In the genomic region with DNA sequence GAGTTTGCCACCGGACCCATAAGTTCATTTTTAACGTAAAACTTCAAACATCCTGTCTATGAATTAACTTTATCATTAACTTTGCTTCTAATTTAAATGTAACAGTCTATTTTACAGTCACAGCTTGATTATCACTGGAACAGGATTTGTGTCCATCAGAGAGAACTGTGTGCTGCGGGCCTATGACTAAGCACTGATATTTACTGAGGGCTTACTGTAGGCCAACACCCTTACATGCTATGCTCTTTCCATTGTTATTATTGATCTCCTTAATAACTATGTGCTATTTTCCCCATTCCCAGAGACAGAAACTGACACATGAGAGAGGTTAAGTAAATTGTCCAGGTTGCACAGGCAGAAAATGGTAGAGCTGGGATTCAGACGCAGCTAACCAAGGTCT, we compare ENCODE assay signal across 32 cellular contexts. TPM values are rescaled to one million over a fixed set of nuclear protein-coding genes. Genes with fewer than 3 reads are reported as not detected.
"Had no signal": no experiment of that assay in that cellular context is flagged by ENCODE, and none has a peak within 500 bp of the region (broad histone marks: within the 10 kb centered on the region; RNA-seq: fewer than 3 reads in every experiment).

No MANE protein-coding gene starts in this region.

- FAIRE-seq: colon, endometrium had no signal

- DNase-seq: dorsolateral prefrontal cortex; effector CD4-positive, alpha-beta T cell; foreskin melanocyte; glutamatergic neuron; heart right ventricle; hypothalamus; immature natural killer cell; islet precursor cell; kidney glomerular epithelial cell; left ventricle myocardium superior; lower lobe of right lung; natural killer cell; occipital lobe; ovary; posterior cingulate gyrus; psoas muscle; right cardiac atrium; sigmoid colon; spleen; stimulated activated CD4-positive, alpha-beta T cell treated with anti-CD3 and anti-CD28 coated beads, Interleukin-4, amount 100 ng/mL, for 4 hours; transverse colon; upper lobe of right lung; uterus had no signal

- H3K27ac Mint-ChIP-seq: immature natural killer cell; natural killer cell; stimulated activated memory B cell treated with anti-CD40 and anti-IgM and Interleukin-4, amounts not matched to agents 10 μg/mL and 1 μg/mL and 100 μg/mL, for 72 hours; stimulated activated naive CD8-positive, alpha-beta T cell treated with anti-CD3 and anti-CD28 coated beads, Interleukin-15, Interleukin-2, amounts not matched to agents 100 ng/mL and 50 ng/mL, for 24 hours had no signal

- H3K36me3 ChIP-seq: esophagus muscularis mucosa, heart right ventricle, lower lobe of right lung, ovary, sigmoid colon, spleen, transverse colon, upper lobe of right lung, uterus had no signal

- H3K9me3 Mint-ChIP-seq: immature natural killer cell; natural killer cell; stimulated activated memory B cell treated with anti-CD40 and anti-IgM and Interleukin-4, amounts not matched to agents 10 μg/mL and 1 μg/mL and 100 μg/mL, for 72 hours; stimulated activated naive CD8-positive, alpha-beta T cell treated with anti-CD3 and anti-CD28 coated beads, Interleukin-15, Interleukin-2, amounts not matched to agents 100 ng/mL and 50 ng/mL, for 24 hours had no signal

- H3K4me1 ChIP-seq: esophagus muscularis mucosa, heart right ventricle, lower lobe of right lung, psoas muscle, sigmoid colon, spleen, transverse colon, upper lobe of right lung, uterus had no signal

- H3K36me3 Mint-ChIP-seq: immature natural killer cell; natural killer cell; stimulated activated memory B cell treated with anti-CD40 and anti-IgM and Interleukin-4, amounts not matched to agents 10 μg/mL and 1 μg/mL and 100 μg/mL, for 72 hours had no signal

- ATAC-seq: heart right ventricle; left ventricle myocardium superior; lower lobe of right lung; natural killer cell; psoas muscle; right cardiac atrium; stimulated activated memory B cell treated with anti-CD40 and anti-IgM and Interleukin-4, amounts not matched to agents 10 μg/mL and 1 μg/mL and 100 μg/mL, for 72 hours; upper lobe of right lung had no signal

- H3K27me3 ChIP-seq: dorsolateral prefrontal cortex, esophagus muscularis mucosa, ovary, sigmoid colon, spleen, upper lobe of right lung, uterus had no signal

- H3K9me3 ChIP-seq: esophagus muscularis mucosa, heart right ventricle, lower lobe of right lung, ovary, psoas muscle, sigmoid colon, spleen, transverse colon, upper lobe of right lung, uterus had no signal

- H3K4me1 Mint-ChIP-seq: natural killer cell had no signal

- H3K4me3 Mint-ChIP-seq: immature natural killer cell; natural killer cell; stimulated activated memory B cell treated with anti-CD40 and anti-IgM and Interleukin-4, amounts not matched to agents 10 μg/mL and 1 μg/mL and 100 μg/mL, for 72 hours; stimulated activated naive CD8-positive, alpha-beta T cell treated with anti-CD3 and anti-CD28 coated beads, Interleukin-15, Interleukin-2, amounts not matched to agents 100 ng/mL and 50 ng/mL, for 24 hours had no signal

- H3K27me3 Mint-ChIP-seq: stimulated activated naive CD8-positive, alpha-beta T cell treated with anti-CD3 and anti-CD28 coated beads, Interleukin-15, Interleukin-2, amounts not matched to agents 100 ng/mL and 50 ng/mL, for 24 hours had no signal

- H3K27ac ChIP-seq: dorsolateral prefrontal cortex, esophagus muscularis mucosa, heart right ventricle, lower lobe of right lung, ovary, psoas muscle, sigmoid colon, spleen, transverse colon, upper lobe of right lung, uterus had no signal

- H3K4me3 ChIP-seq: dorsolateral prefrontal cortex, esophagus muscularis mucosa, heart right ventricle, lower lobe of right lung, ovary, psoas muscle, sigmoid colon, spleen, transverse colon, upper lobe of right lung, uterus had no signal

RNA-seq across cellular contexts. Expression of gene GPR151, which starts 24.0 kb away (rescaled TPM):
- total RNA-seq: esophagus muscularis mucosa, fibroblast of lung, heart right ventricle, left ventricle myocardium superior, lower lobe of right lung, mesenteric fat pad, natural killer cell, ovary, psoas muscle, renal cortical epithelial cell, right cardiac atrium, sigmoid colon, skeletal muscle tissue, spleen, transverse colon, upper lobe of right lung, uterus had no signal
- polyA plus RNA-seq: fibroblast of lung, heart right ventricle, immature natural killer cell, ovary, psoas muscle, right cardiac atrium, sigmoid colon, spleen had no signal
